In the genomic region with DNA sequence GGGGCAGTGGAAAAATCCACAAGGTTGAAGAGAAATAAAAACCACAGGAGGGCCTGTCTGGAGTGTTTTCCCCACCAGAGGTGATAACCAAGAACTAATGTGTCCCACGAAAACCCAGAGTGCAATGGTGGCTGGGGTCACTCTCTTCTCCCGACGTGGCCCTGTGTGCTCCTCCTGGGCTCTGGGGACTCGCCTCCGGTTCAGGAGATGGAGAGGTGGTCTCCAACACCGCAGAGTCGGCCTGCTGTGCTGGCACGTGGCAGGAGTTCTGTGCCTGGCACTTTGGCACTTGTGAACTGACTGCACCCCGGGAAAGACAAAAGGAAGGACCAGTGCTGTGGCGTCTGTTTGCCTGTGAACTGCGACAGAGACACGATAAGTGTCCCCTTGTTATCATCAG, we compare ENCODE assay signal across 1 cellular context.
TF ChIP-seq lines count a peak whose summit lies in the region.

No MANE protein-coding gene starts in this region.

TF ChIP-seq in IMR-90, 13 proteins besides CTCF, POLR2A, EP300 and RAD21:
- no peak for TF ChIP-seq CHD1 (IDR thresholded peaks at IDR 0.05; ENCODE audit: low read depth, low read length)
- no peak for TF ChIP-seq NFE2L2 (IDR thresholded peaks at IDR 0.05; ENCODE audit: low read depth, low read length)
- TF ChIP-seq, protein P1, sequence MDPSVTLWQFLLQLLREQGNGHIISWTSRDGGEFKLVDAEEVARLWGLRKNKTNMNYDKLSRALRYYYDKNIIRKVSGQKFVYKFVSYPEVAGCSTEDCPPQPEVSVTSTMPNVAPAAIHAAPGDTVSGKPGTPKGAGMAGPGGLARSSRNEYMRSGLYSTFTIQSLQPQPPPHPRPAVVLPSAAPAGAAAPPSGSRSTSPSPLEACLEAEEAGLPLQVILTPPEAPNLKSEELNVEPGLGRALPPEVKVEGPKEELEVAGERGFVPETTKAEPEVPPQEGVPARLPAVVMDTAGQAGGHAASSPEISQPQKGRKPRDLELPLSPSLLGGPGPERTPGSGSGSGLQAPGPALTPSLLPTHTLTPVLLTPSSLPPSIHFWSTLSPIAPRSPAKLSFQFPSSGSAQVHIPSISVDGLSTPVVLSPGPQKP (IDR thresholded peaks at IDR 0.05; ENCODE audit: borderline replicate concordance, low read depth, low read length), result no peak
- TF ChIP-seq MAZ (IDR thresholded peaks at IDR 0.05; ENCODE audit: borderline replicate concordance, low read depth, low read length), result no peak
